ENCODE assay signal across 35 cellular contexts in genomic region chr20:10562929-10563328, GRCh38.
"Had no signal": no experiment of that assay in that cellular context is flagged by ENCODE, and none has a peak within 500 bp of the region (broad histone marks: within the 10 kb centered on the region; RNA-seq: fewer than 3 reads in every experiment).

No MANE protein-coding gene starts in this region.

- H3K36me3 ChIP-seq: Peyer's patch had no signal

- H3K27ac ChIP-seq: body of pancreas, Peyer's patch had no signal

- H3K9me3 ChIP-seq: body of pancreas, Peyer's patch had no signal

- DNase-seq: activated CD4-positive, alpha-beta T cell treated with anti-CD3 and anti-CD28 coated beads for 36 hours; activated CD4-positive, alpha-beta T cell treated with anti-CD3 and anti-CD28 coated beads, Interleukin-2, amount 10 ng/mL, durations not matched to agents 7 days and 5 days; activated CD4-positive, alpha-beta T cell treated with anti-CD3 and anti-CD28 coated beads, Interleukin-2, amount 50 U/mL, for 48 hours; activated CD8-positive, alpha-beta T cell treated with anti-CD3 and anti-CD28 coated beads, Interleukin-2, amount 10 ng/mL, durations not matched to agents 7 days and 5 days; activated gamma-delta T cell; activated naive CD4-positive, alpha-beta T cell treated with Interleukin-2 at 50 U/mL for 16 hours; activated naive CD8-positive, alpha-beta T cell treated with anti-CD3 and anti-CD28 coated beads, Interleukin-2, amount 10 ng/mL, durations not matched to agents 7 days and 5 days; activated T-cell treated with anti-CD3 and anti-CD28 coated beads, Interleukin-2, amount 50 U/mL, for 24 hours; body of pancreas; central memory CD4-positive, alpha-beta T cell; Kasumi-1; KBM-7; MM.1S; NCI-H1092 treated with DMSO at 0.1 percent for 48 hours; NCI-H1417; NCI-H146; NCI-H187; NCI-H2029 treated with DMSO at 0.1 percent for 48 hours; NCI-H2107; NCI-H2171; NCI-H510A; NCI-H526; NCI-H748 treated with DMSO at 0.1 percent for 48 hours; NK-92 treated with Interleukin-12 subunit alpha and Interleukin-12 subunit beta, amount 100 ng/mL, for 24 hours; PC-3; Peyer's patch; RPMI8226; SIG-M5; T-helper 1 cell; T-helper 2 cell; T-helper 9 cell had no signal

- H3K27me3 ChIP-seq: body of pancreas, Peyer's patch had no signal

- H3K4me3 ChIP-seq: body of pancreas, Peyer's patch had no signal

- H3K4me1 ChIP-seq: body of pancreas had no signal

- ATAC-seq: activated CD4-positive, alpha-beta T cell treated with anti-CD3 and anti-CD28 coated beads for 36 hours; activated CD4-positive, CD25-positive, alpha-beta regulatory T cell treated with anti-CD3 and anti-CD28 coated beads, Interleukin-2, amount 50 U/mL, for 24 hours; activated CD8-positive, alpha-beta T cell treated with anti-CD3 and anti-CD28 coated beads, Interleukin-2, amount 10 ng/mL, durations not matched to agents 7 days and 5 days; body of pancreas; PC-3; SK-N-SH treated with all-trans-retinoic acid at 6 μM for 48 hours; WTC11 had no signal

- FAIRE-seq: astrocyte had no signal
